Comparison of ENCODE assay signal across 18 cellular contexts in genomic region chr1:22654692-22655091, GRCh38. TPM values are rescaled to one million over a fixed set of nuclear protein-coding genes. Genes with fewer than 3 reads are reported as not detected.
A peak's percentile ranks its signal among the peaks of the same experiment; 100 is the strongest.
DNase-seq lines count a peak whose midpoint lies in the region; ATAC-seq, FAIRE-seq and TF ChIP-seq lines count a peak whose summit lies in the region.
"Had no signal": no experiment of that assay in that cellular context is flagged by ENCODE, and none has a peak within 500 bp of the region (broad histone marks: within the 10 kb centered on the region; RNA-seq: fewer than 3 reads in every experiment).

No MANE protein-coding gene starts in this region.

- H3K79me1 ChIP-seq in H1 (ENCODE audit: low read depth, low read length): no peaks in the 10 kb centered on the region

- H2AK5ac ChIP-seq in H1 (ENCODE audit: low read depth, low read length): no peak overlapping the region

- TF ChIP-seq POLR2A in H1 (IDR thresholded peaks at IDR 0.05; ENCODE audit: control extremely low read depth in 1 of 2, low read depth in 2 of 2, low read length in 2 of 2): no peak

- H3K4me3 ChIP-seq in GM12865 (ENCODE audit: low read depth, low read length) (no peak overlapping the region), H1 (ENCODE audit: extremely low read depth in 1 of 4, insufficient read depth in 2 of 4, low read depth in 3 of 4, low read length in 4 of 4) (no peak overlapping the region), osteoblast (ENCODE audit: insufficient read depth, low read length) (no peak overlapping the region)
- H3K4me3 ChIP-seq: SK-N-MC had no signal

- POLR2A ChIA-PET in H1 (lab: Charles Lee; ENCODE audit: partially characterized antibody): interaction anchor here (1.6 kb wide), 1 partner anchor 63 kb away, joined by 3 read pairs; no protein-coding TSS in a partner anchor
- POLR2A ChIA-PET in activated CD8-positive, alpha-beta T cell treated with anti-CD3 and anti-CD28 coated beads, Interleukin-2, amount 10 ng/mL, durations not matched to agents 7 days and 5 days (lab: Charles Lee): no interaction called here

- FAIRE-seq in H1 (lab: Jason Lieb, UNC): peak; percentile 77
- FAIRE-seq: frontal cortex, islet of Langerhans had no signal

- H2BK5ac ChIP-seq in H1 (ENCODE audit: low read depth, low read length): no peak overlapping the region

- no peak overlapping the region for H3K18ac ChIP-seq in H1 (ENCODE audit: extremely low read depth, low read length)

- H4K8ac ChIP-seq in H1 (ENCODE audit: extremely low read depth, insufficient read depth, low read length): no peak overlapping the region

- no peak overlapping the region for H2BK120ac ChIP-seq in H1 (replicated peaks; ENCODE audit: low read depth, low read length)

- H3K4me1 Mint-ChIP-seq in T-helper 17 cell: no peaks in the 10 kb centered on the region
- H3K4me1 Mint-ChIP-seq in activated CD8-positive, alpha-beta T cell treated with anti-CD3 and anti-CD28 coated beads, Interleukin-2, amount 10 ng/mL, durations not matched to agents 7 days and 5 days (ENCODE audit: low read depth): no peaks in the 10 kb centered on the region
- H3K4me1 Mint-ChIP-seq: activated naive CD8-positive, alpha-beta T cell treated with anti-CD3 and anti-CD28 coated beads, Interleukin-2, amount 50 U/mL, for 24 hours; stimulated activated naive CD8-positive, alpha-beta T cell treated with anti-CD3 and anti-CD28 coated beads, Interleukin-15, amount 100 ng/mL, for 72 hours had no signal

- peak; percentile 13 to 33; a peak in 1 of 4 replicates for TF ChIP-seq RAD21 in H1 (IDR thresholded peaks at IDR 0.05 in 1 of 2, conservative IDR thresholded peaks at IDR 0.05 in 1 of 2; ENCODE audit: low read depth in 2 of 2, low read length in 2 of 2)

- H3K9me3 ChIP-seq in H1 (ENCODE audit: insufficient read depth in 2 of 2, low read depth in 1 of 2, low read length in 1 of 2) (no peaks in the 10 kb centered on the region), osteoblast (ENCODE audit: low read depth, low read length) (no peaks in the 10 kb centered on the region), T-helper 17 cell (ENCODE audit: control insufficient read depth, low read length, poor library complexity, severe bottlenecking) (no peaks in the 10 kb centered on the region)

- H3K4me3 Mint-ChIP-seq in T-helper 17 cell: no peak overlapping the region
- no peak overlapping the region for H3K4me3 Mint-ChIP-seq in activated CD8-positive, alpha-beta T cell treated with anti-CD3 and anti-CD28 coated beads, Interleukin-2, amount 10 ng/mL, durations not matched to agents 7 days and 5 days
- H3K4me3 Mint-ChIP-seq: activated naive CD8-positive, alpha-beta T cell treated with anti-CD3 and anti-CD28 coated beads, Interleukin-2, amount 50 U/mL, for 24 hours; CD8-positive, alpha-beta T cell; stimulated activated naive CD8-positive, alpha-beta T cell treated with anti-CD3 and anti-CD28 coated beads, Interleukin-15, amount 100 ng/mL, for 72 hours had no signal

- no peak overlapping the region for H3K56ac ChIP-seq in H1 (replicated peaks; ENCODE audit: insufficient read length, low read depth, low read length)

- peaks cover 0 to 10% of the 10 kb centered on the region in 2 experiments for H4K20me1 ChIP-seq in H1 (replicated peaks in 1 of 2; ENCODE audit: control insufficient read depth in 1 of 2, insufficient read depth in 2 of 2, low read length in 2 of 2)
- no peaks in the 10 kb centered on the region for H4K20me1 ChIP-seq in osteoblast (ENCODE audit: insufficient read depth, low read length)

- no peak overlapping the region for H4K5ac ChIP-seq in H1 (ENCODE audit: insufficient read length, low read depth, low read length)

- no peaks in the 10 kb centered on the region for H3K9me3 Mint-ChIP-seq in activated CD8-positive, alpha-beta T cell treated with anti-CD3 and anti-CD28 coated beads, Interleukin-2, amount 10 ng/mL, durations not matched to agents 7 days and 5 days (ENCODE audit: insufficient read depth)
- H3K9me3 Mint-ChIP-seq: activated naive CD8-positive, alpha-beta T cell treated with anti-CD3 and anti-CD28 coated beads, Interleukin-2, amount 50 U/mL, for 24 hours; CD8-positive, alpha-beta T cell; stimulated activated naive CD8-positive, alpha-beta T cell treated with anti-CD3 and anti-CD28 coated beads, Interleukin-15, amount 100 ng/mL, for 72 hours had no signal

- no peak overlapping the region for H3K9ac ChIP-seq in H1 (replicated peaks in 1 of 4; ENCODE audit: extremely low read depth in 1 of 4, low read depth in 3 of 4, low read length in 3 of 4)

- no peak overlapping the region for H3K27ac Mint-ChIP-seq in T-helper 17 cell
- no peak overlapping the region for H3K27ac Mint-ChIP-seq in activated CD8-positive, alpha-beta T cell treated with anti-CD3 and anti-CD28 coated beads, Interleukin-2, amount 10 ng/mL, durations not matched to agents 7 days and 5 days
- H3K27ac Mint-ChIP-seq: activated naive CD8-positive, alpha-beta T cell treated with anti-CD3 and anti-CD28 coated beads, Interleukin-2, amount 50 U/mL, for 24 hours; CD8-positive, alpha-beta T cell; stimulated activated naive CD8-positive, alpha-beta T cell treated with anti-CD3 and anti-CD28 coated beads, Interleukin-15, amount 100 ng/mL, for 72 hours had no signal

- no peak for TF ChIP-seq EP300 in H1 (IDR thresholded peaks at IDR 0.05; ENCODE audit: borderline replicate concordance in 1 of 2, low read depth in 2 of 2, low read length in 2 of 2)

- H3K27ac ChIP-seq in H1 (ENCODE audit: low read depth, low read length) (no peak overlapping the region), osteoblast (ENCODE audit: low read depth, low read length) (no peak overlapping the region)
- H3K27ac ChIP-seq: SK-N-MC had no signal

- ATAC-seq in T-helper 17 cell (no peak), GM21526 (IDR thresholded peaks at IDR 0.05; ENCODE audit: low FRiP score, unreplicated experiment) (no peak)
- no peak for ATAC-seq in activated CD8-positive, alpha-beta T cell treated with anti-CD3 and anti-CD28 coated beads, Interleukin-2, amount 10 ng/mL, durations not matched to agents 7 days and 5 days
- ATAC-seq: activated naive CD8-positive, alpha-beta T cell treated with anti-CD3 and anti-CD28 coated beads, Interleukin-2, amount 50 U/mL, for 24 hours; CD8-positive, alpha-beta T cell; stimulated activated naive CD8-positive, alpha-beta T cell treated with anti-CD3 and anti-CD28 coated beads, Interleukin-15, amount 100 ng/mL, for 72 hours had no signal

- H3K4me1 ChIP-seq in H1 (replicated peaks in 1 of 4; ENCODE audit: control insufficient read depth in 3 of 4, insufficient read depth in 4 of 4, low read length in 3 of 4): no peaks in the 10 kb centered on the region; a peak in 1 of 7 replicates
- no peaks in the 10 kb centered on the region for H3K4me1 ChIP-seq in osteoblast (ENCODE audit: insufficient read depth, low read length)

- peaks cover 9% of the 10 kb centered on the region; the same call in 1 of the 2 replicates for H3K23me2 ChIP-seq in H1 (ENCODE audit: low read depth, low read length)

- H3K27me3 Mint-ChIP-seq in T-helper 17 cell: peaks cover 74% of the 10 kb centered on the region
- peaks cover 5% of the 10 kb centered on the region for H3K27me3 Mint-ChIP-seq in activated CD8-positive, alpha-beta T cell treated with anti-CD3 and anti-CD28 coated beads, Interleukin-2, amount 10 ng/mL, durations not matched to agents 7 days and 5 days (ENCODE audit: low read depth)

- no peak overlapping the region for H2AFZ ChIP-seq in H1 (ENCODE audit: low read length)
- H2AFZ ChIP-seq in osteoblast (ENCODE audit: low read length): no peak overlapping the region

- H3K27me3 ChIP-seq in H1 (replicated peaks in 1 of 4; ENCODE audit: control insufficient read depth in 3 of 4, extremely low read depth in 1 of 4, insufficient read depth in 3 of 4, low read length in 3 of 4) (no peaks in the 10 kb centered on the region; a peak in 3 of 7 replicates), osteoblast (ENCODE audit: insufficient read depth, low read length) (peaks cover 47% of the 10 kb centered on the region)

- H3K23ac ChIP-seq in H1 (ENCODE audit: insufficient read length): no peak overlapping the region

- no peak overlapping the region for H2BK20ac ChIP-seq in H1 (ENCODE audit: low read length)

- peaks cover 3% of the 10 kb centered on the region for H3K36me3 Mint-ChIP-seq in T-helper 17 cell (ENCODE audit: low read depth)
- H3K36me3 Mint-ChIP-seq in activated CD8-positive, alpha-beta T cell treated with anti-CD3 and anti-CD28 coated beads, Interleukin-2, amount 10 ng/mL, durations not matched to agents 7 days and 5 days (ENCODE audit: low read depth): no peaks in the 10 kb centered on the region
- H3K36me3 Mint-ChIP-seq: CD8-positive, alpha-beta T cell had no signal

- H2BK15ac ChIP-seq in H1 (ENCODE audit: low read length): no peak overlapping the region

- H3K36me3 ChIP-seq in H1 (ENCODE audit: control insufficient read depth in 2 of 4, insufficient read depth in 4 of 4, low read length in 3 of 4) (no peaks in the 10 kb centered on the region), osteoblast (ENCODE audit: insufficient read depth, low read length) (no peaks in the 10 kb centered on the region)

- H4K91ac ChIP-seq in H1 (replicated peaks; ENCODE audit: insufficient read length, low read length): no peak overlapping the region

- CTCF ChIA-PET in H1 (lab: Charles Lee; ENCODE audit: partially characterized antibody): interaction anchor here (0.8 to 6.1 kb wide), 22 partner anchors 8 to 310 kb away, joined by 3 to 41 read pairs (median 4); partner anchors contain the start of gene C1QA
- CTCF ChIA-PET in activated CD8-positive, alpha-beta T cell treated with anti-CD3 and anti-CD28 coated beads, Interleukin-2, amount 10 ng/mL, durations not matched to agents 7 days and 5 days (lab: Charles Lee): no interaction called here

- H3K4ac ChIP-seq in H1 (replicated peaks; ENCODE audit: insufficient read length, low read depth, low read length): no peak overlapping the region

- H3K79me2 ChIP-seq in H1 (ENCODE audit: control insufficient read depth in 1 of 2, insufficient read depth in 2 of 2, low read length in 2 of 2) (no peaks in the 10 kb centered on the region), osteoblast (ENCODE audit: insufficient read depth, low read length) (no peaks in the 10 kb centered on the region)

- no peak overlapping the region for H3K14ac ChIP-seq in H1 (ENCODE audit: insufficient read length)

- 67% methylated on average over 5 of the region's 5 CpGs; no CpG with 5 or more reads in 1 of the 2 experiments for WGBS in H1 (ENCODE audit: extremely low coverage in 1 of 2, insufficient coverage in 1 of 2, insufficient read length in 1 of 2, insufficient replicate concordance in 2 of 2, low coverage in 1 of 2, low lambda C conversion rate in 2 of 2, missing lambda C conversion rate in 1 of 2), 2 experiments

- no peak for DNase-seq in GM12865 (ENCODE audit: low read depth)
- peak; percentile 42 for DNase-seq in HuH-7 (ENCODE audit: low spot score)
- no peak for DNase-seq in H1 (ENCODE audit: low read depth in 1 of 2, low spot score in 2 of 2)
- DNase-seq in osteoblast (ENCODE audit: insufficient read length, low spot score, missing footprints): peak; percentile 52
- DNase-seq in pons (ENCODE audit: low spot score): no peak
- DNase-seq in T-helper 17 cell: no peak
- no peak for DNase-seq in activated CD8-positive, alpha-beta T cell treated with anti-CD3 and anti-CD28 coated beads, Interleukin-2, amount 10 ng/mL, durations not matched to agents 7 days and 5 days
- DNase-seq: activated naive CD8-positive, alpha-beta T cell treated with anti-CD3 and anti-CD28 coated beads, Interleukin-2, amount 50 U/mL, for 24 hours; CD8-positive, alpha-beta T cell; Kasumi-1; NCI-H1930; right cardiac atrium; stimulated activated naive CD8-positive, alpha-beta T cell treated with anti-CD3 and anti-CD28 coated beads, Interleukin-15, amount 100 ng/mL, for 72 hours had no signal

- no peak overlapping the region for H3K4me2 ChIP-seq in H1 (ENCODE audit: insufficient read depth in 1 of 2, low read depth in 2 of 2, low read length in 2 of 2)
- H3K4me2 ChIP-seq in osteoblast (ENCODE audit: insufficient read depth, low read length): no peak overlapping the region

- H2BK12ac ChIP-seq in H1 (ENCODE audit: low read depth, low read length): no peak overlapping the region

- peak; percentile 6 for TF ChIP-seq CTCF in GM12865 (IDR thresholded peaks at IDR 0.05; ENCODE audit: insufficient read depth, low read depth, low read length, missing control alignments)
- peak; percentile 22 to 68 (median 51) for TF ChIP-seq CTCF in H1 (IDR thresholded peaks at IDR 0.05; ENCODE audit: control extremely low read depth in 1 of 3, insufficient read depth in 1 of 3, low read depth in 1 of 3, low read length in 3 of 3)
- no peak for TF ChIP-seq CTCF in osteoblast (IDR thresholded peaks at IDR 0.05; ENCODE audit: extremely low read depth, low read depth, low read length)

RNA-seq across cellular contexts. Expression of gene C1QB, which starts 1.7 kb away (rescaled TPM):
- not detected in 2 replicates for total RNA-seq in H1 (2021; fragmentation: NEBNext Ultra II Directional; extraction: Animal tissue kit (Norgen Biotek cat#: 25700))
- polyA plus RNA-seq in H1 (2011; rRNA removed): not detected in 2 replicates
- not detected for polyA plus RNA-seq in H1 (2011; cell fraction: cytosol; rRNA removed)
- polyA plus RNA-seq in H1 (2011; cell fraction: nucleus; rRNA removed): not detected
- not detected in 4 replicates for polyA plus RNA-seq in H1 (2012, experiment 1 of 2)
- polyA plus RNA-seq in H1 (2012, experiment 2 of 2): not detected
- polyA plus RNA-seq in H1 (2013, experiment 1 of 2): not detected
- not detected for polyA plus RNA-seq in H1 (2013, experiment 2 of 2)
- polyA minus RNA-seq in H1 (2011; rRNA and poly(A)+ RNA removed): not detected in 2 replicates
- not detected for polyA minus RNA-seq in H1 (2011; cell fraction: cytosol; rRNA and poly(A)+ RNA removed)
- not detected for polyA minus RNA-seq in H1 (2011; cell fraction: nucleus; rRNA and poly(A)+ RNA removed)
- total RNA-seq in osteoblast (0.72 TPM in 1 of 2 replicates, not detected in the other), T-helper 17 cell (not detected)
- not detected for total RNA-seq in activated CD8-positive, alpha-beta T cell treated with anti-CD3 and anti-CD28 coated beads, Interleukin-2, amount 10 ng/mL, durations not matched to agents 7 days and 5 days
- total RNA-seq: CD8-positive, alpha-beta T cell; myocyte had no signal

RNA-seq across cellular contexts. Expression of gene C1QC, which starts 11.3 kb away (rescaled TPM):
- total RNA-seq in H1 (2021; fragmentation: NEBNext Ultra II Directional; extraction: Animal tissue kit (Norgen Biotek cat#: 25700)): not detected in 2 replicates
- polyA plus RNA-seq in H1 (2011; rRNA removed): not detected in 2 replicates
- not detected for polyA plus RNA-seq in H1 (2011; cell fraction: cytosol; rRNA removed)
- not detected for polyA plus RNA-seq in H1 (2011; cell fraction: nucleus; rRNA removed)
- not detected in 4 replicates for polyA plus RNA-seq in H1 (2012, experiment 1 of 2)
- polyA plus RNA-seq in H1 (2012, experiment 2 of 2): not detected
- not detected for polyA plus RNA-seq in H1 (2013, experiment 1 of 2)
- polyA plus RNA-seq in H1 (2013, experiment 2 of 2): not detected
- polyA minus RNA-seq in H1 (2011; rRNA and poly(A)+ RNA removed): not detected in 2 replicates
- not detected for polyA minus RNA-seq in H1 (2011; cell fraction: cytosol; rRNA and poly(A)+ RNA removed)
- not detected for polyA minus RNA-seq in H1 (2011; cell fraction: nucleus; rRNA and poly(A)+ RNA removed)
- total RNA-seq in osteoblast (2.2 TPM in 1 of 2 replicates, not detected in the other), T-helper 17 cell (not detected)
- not detected for total RNA-seq in activated CD8-positive, alpha-beta T cell treated with anti-CD3 and anti-CD28 coated beads, Interleukin-2, amount 10 ng/mL, durations not matched to agents 7 days and 5 days
- total RNA-seq: CD8-positive, alpha-beta T cell; myocyte had no signal

RNA-seq across cellular contexts. Expression of gene C1QA, which starts 18.3 kb away (rescaled TPM):
- total RNA-seq in H1 (2021; fragmentation: NEBNext Ultra II Directional; extraction: Animal tissue kit (Norgen Biotek cat#: 25700)): not detected in 2 replicates
- not detected in 2 replicates for polyA plus RNA-seq in H1 (2011; rRNA removed)
- not detected for polyA plus RNA-seq in H1 (2011; cell fraction: cytosol; rRNA removed)
- polyA plus RNA-seq in H1 (2011; cell fraction: nucleus; rRNA removed): not detected
- not detected in 4 replicates for polyA plus RNA-seq in H1 (2012, experiment 1 of 2)
- not detected for polyA plus RNA-seq in H1 (2012, experiment 2 of 2)
- not detected for polyA plus RNA-seq in H1 (2013, experiment 1 of 2)
- not detected for polyA plus RNA-seq in H1 (2013, experiment 2 of 2)
- not detected in 2 replicates for polyA minus RNA-seq in H1 (2011; rRNA and poly(A)+ RNA removed)
- polyA minus RNA-seq in H1 (2011; cell fraction: cytosol; rRNA and poly(A)+ RNA removed): not detected
- polyA minus RNA-seq in H1 (2011; cell fraction: nucleus; rRNA and poly(A)+ RNA removed): not detected
- total RNA-seq in osteoblast (1.1 TPM in 1 of 2 replicates, not detected in the other), T-helper 17 cell (not detected)
- total RNA-seq in activated CD8-positive, alpha-beta T cell treated with anti-CD3 and anti-CD28 coated beads, Interleukin-2, amount 10 ng/mL, durations not matched to agents 7 days and 5 days: not detected
- total RNA-seq: CD8-positive, alpha-beta T cell; myocyte had no signal

RNA-seq across cellular contexts. Expression of gene EPHB2, which starts 55.9 kb away (rescaled TPM):
- total RNA-seq in H1 (2021; fragmentation: NEBNext Ultra II Directional; extraction: Animal tissue kit (Norgen Biotek cat#: 25700)): 15.7 and 17.2 TPM in 2 replicates
- polyA plus RNA-seq in H1 (2011; rRNA removed): 15.8 and 23.8 TPM in 2 replicates
- polyA plus RNA-seq in H1 (2011; cell fraction: cytosol; rRNA removed): 10.4 TPM
- 15.7 TPM for polyA plus RNA-seq in H1 (2011; cell fraction: nucleus; rRNA removed)
- 7.6 to 17.8 TPM (median 13.6 TPM) in 4 replicates for polyA plus RNA-seq in H1 (2012, experiment 1 of 2)
- 8.3 TPM for polyA plus RNA-seq in H1 (2012, experiment 2 of 2)
- 15.2 TPM for polyA plus RNA-seq in H1 (2013, experiment 1 of 2)
- polyA plus RNA-seq in H1 (2013, experiment 2 of 2): 16.6 TPM
- 22.7 and 23.1 TPM in 2 replicates for polyA minus RNA-seq in H1 (2011; rRNA and poly(A)+ RNA removed)
- 16.6 TPM for polyA minus RNA-seq in H1 (2011; cell fraction: cytosol; rRNA and poly(A)+ RNA removed)
- polyA minus RNA-seq in H1 (2011; cell fraction: nucleus; rRNA and poly(A)+ RNA removed): 15.3 TPM
- total RNA-seq in osteoblast (8.7 and 14.7 TPM in 2 replicates), T-helper 17 cell (under 1 TPM in 1 of 2 donors, not detected in 1; 0.15 TPM)
- not detected for total RNA-seq in activated CD8-positive, alpha-beta T cell treated with anti-CD3 and anti-CD28 coated beads, Interleukin-2, amount 10 ng/mL, durations not matched to agents 7 days and 5 days
- total RNA-seq: CD8-positive, alpha-beta T cell had no signal

Comparison
In these comparisons a context has a peak if more than half of its experiments do, and no peak if none do; other contexts are left out.
1. DNase-seq: peak in HuH-7 (single experiment) and osteoblast (single experiment); none in GM12865 (single experiment), H1 (0 of 2), pons (single experiment), T-helper 17 cell (0 of 3) and activated CD8-positive, alpha-beta T cell treated with anti-CD3 and anti-CD28 coated beads, Interleukin-2, amount 10 ng/mL, durations not matched to agents 7 days and 5 days (single experiment).